1 cellular context compared by ENCODE assay signal in the genomic region with DNA sequence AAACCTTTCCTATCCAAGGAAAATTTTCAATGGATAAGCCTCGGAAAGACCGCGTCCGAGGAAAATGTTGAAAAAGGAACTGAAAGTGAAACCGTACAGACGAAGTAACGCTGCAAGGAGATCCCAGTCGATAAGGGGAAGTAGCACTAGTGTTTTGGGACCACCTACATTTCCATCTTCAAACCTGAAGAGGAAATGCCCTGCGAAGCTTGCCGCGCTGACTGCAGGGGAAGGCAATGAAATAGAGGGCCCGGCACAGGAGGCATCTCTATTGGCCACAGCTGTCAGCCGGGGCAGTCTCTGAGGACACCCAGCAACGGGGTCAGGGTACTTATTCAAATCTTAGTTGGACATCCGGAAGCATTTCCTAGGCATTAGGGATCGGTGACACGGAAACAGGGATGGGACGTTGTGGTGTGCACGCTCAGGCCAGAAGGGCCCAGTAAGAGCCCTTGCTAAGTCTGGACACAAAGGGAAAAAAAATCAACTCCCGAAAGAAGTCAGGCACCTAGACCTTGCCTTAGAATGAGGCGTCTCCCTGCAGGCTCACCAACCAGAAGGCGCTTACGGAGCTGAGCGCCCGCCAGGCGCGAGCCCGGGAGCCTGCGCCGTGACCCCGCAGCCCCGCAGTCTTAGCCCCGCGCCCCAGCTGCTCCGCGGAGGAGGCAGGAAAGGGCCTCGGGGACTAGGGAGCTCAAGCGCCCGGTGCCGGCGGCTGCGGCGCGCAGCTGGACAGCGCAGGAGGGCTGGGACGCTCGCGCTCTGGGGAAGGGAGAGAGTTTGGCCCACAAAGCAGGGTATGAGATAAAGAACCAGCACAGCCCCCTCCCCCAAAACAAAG.
TF ChIP-seq lines count a peak whose summit lies in the region.

No MANE protein-coding gene starts in this region.

TF ChIP-seq in HepG2, 621 proteins besides CTCF, POLR2A, EP300 and RAD21 (continued from another document and continues in another):
- TF ChIP-seq, protein P1, sequence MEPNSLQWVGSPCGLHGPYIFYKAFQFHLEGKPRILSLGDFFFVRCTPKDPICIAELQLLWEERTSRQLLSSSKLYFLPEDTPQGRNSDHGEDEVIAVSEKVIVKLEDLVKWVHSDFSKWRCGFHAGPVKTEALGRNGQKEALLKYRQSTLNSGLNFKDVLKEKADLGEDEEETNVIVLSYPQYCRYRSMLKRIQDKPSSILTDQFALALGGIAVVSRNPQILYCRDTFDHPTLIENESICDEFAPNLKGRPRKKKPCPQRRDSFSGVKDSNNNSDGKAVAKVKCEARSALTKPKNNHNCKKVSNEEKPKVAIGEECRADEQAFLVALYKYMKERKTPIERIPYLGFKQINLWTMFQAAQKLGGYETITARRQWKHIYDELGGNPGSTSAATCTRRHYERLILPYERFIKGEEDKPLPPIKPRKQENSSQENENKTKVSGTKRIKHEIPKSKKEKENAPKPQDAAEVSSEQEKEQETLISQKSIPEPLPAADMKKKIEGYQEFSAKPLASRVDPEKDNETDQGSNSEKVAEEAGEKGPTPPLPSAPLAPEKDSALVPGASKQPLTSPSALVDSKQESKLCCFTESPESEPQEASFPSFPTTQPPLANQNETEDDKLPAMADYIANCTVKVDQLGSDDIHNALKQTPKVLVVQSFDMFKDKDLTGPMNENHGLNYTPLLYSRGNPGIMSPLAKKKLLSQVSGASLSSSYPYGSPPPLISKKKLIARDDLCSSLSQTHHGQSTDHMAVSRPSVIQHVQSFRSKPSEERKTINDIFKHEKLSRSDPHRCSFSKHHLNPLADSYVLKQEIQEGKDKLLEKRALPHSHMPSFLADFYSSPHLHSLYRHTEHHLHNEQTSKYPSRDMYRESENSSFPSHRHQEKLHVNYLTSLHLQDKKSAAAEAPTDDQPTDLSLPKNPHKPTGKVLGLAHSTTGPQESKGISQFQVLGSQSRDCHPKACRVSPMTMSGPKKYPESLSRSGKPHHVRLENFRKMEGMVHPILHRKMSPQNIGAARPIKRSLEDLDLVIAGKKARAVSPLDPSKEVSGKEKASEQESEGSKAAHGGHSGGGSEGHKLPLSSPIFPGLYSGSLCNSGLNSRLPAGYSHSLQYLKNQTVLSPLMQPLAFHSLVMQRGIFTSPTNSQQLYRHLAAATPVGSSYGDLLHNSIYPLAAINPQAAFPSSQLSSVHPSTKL (CRISPR knock-in tag; IDR thresholded peaks at IDR 0.05) = no peak
- no peak for TF ChIP-seq ZFYVE20 (CRISPR knock-in tag; IDR thresholded peaks at IDR 0.05; ENCODE audit: borderline replicate concordance, low read depth)
- no peak for TF ChIP-seq ZNF441 (CRISPR knock-in tag; IDR thresholded peaks at IDR 0.05; ENCODE audit: borderline replicate concordance)
- TF ChIP-seq KLF13 (CRISPR knock-in tag; IDR thresholded peaks at IDR 0.05) = no peak
- TF ChIP-seq ZNF598 (CRISPR knock-in tag; IDR thresholded peaks at IDR 0.05; ENCODE audit: borderline replicate concordance) = no peak
- no peak for TF ChIP-seq HNRNPL (IDR thresholded peaks at IDR 0.05; ENCODE audit: low read depth, low read length)
- TF ChIP-seq ZNF607 (CRISPR knock-in tag; IDR thresholded peaks at IDR 0.05; ENCODE audit: borderline replicate concordance) = no peak; the same call in 1 of the 2 replicates
- no peak for TF ChIP-seq MATR3 (CRISPR knock-in tag; IDR thresholded peaks at IDR 0.05)
- no peak for TF ChIP-seq CHCHD3 (CRISPR knock-in tag; IDR thresholded peaks at IDR 0.05)
- TF ChIP-seq NFE2L1 (CRISPR knock-in tag; IDR thresholded peaks at IDR 0.05; ENCODE audit: borderline replicate concordance) = no peak
- TF ChIP-seq KLF15 (CRISPR knock-in tag; IDR thresholded peaks at IDR 0.05; ENCODE audit: borderline replicate concordance) = no peak
- TF ChIP-seq ZNF557 (CRISPR knock-in tag; IDR thresholded peaks at IDR 0.05) = no peak
- TF ChIP-seq MED13 (CRISPR knock-in tag; IDR thresholded peaks at IDR 0.05) = 0 out of 2 replicates have a peak, but pooled peaks have one; percentile 34
- TF ChIP-seq, protein P2, sequence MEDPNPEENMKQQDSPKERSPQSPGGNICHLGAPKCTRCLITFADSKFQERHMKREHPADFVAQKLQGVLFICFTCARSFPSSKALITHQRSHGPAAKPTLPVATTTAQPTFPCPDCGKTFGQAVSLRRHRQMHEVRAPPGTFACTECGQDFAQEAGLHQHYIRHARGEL (CRISPR knock-in tag; IDR thresholded peaks at IDR 0.05) = no peak
- TF ChIP-seq ATF7-NPFF (CRISPR knock-in tag; IDR thresholded peaks at IDR 0.05; ENCODE audit: low read depth) = no peak
- no peak for TF ChIP-seq ZNF839 (CRISPR knock-in tag; IDR thresholded peaks at IDR 0.05; ENCODE audit: borderline replicate concordance)
- TF ChIP-seq TBX3 (IDR thresholded peaks at IDR 0.05; ENCODE audit: borderline replicate concordance) = no peak
- TF ChIP-seq ZNF431 (CRISPR knock-in tag; IDR thresholded peaks at IDR 0.05; ENCODE audit: borderline replicate concordance, low read depth) = no peak
- TF ChIP-seq, protein P3, sequence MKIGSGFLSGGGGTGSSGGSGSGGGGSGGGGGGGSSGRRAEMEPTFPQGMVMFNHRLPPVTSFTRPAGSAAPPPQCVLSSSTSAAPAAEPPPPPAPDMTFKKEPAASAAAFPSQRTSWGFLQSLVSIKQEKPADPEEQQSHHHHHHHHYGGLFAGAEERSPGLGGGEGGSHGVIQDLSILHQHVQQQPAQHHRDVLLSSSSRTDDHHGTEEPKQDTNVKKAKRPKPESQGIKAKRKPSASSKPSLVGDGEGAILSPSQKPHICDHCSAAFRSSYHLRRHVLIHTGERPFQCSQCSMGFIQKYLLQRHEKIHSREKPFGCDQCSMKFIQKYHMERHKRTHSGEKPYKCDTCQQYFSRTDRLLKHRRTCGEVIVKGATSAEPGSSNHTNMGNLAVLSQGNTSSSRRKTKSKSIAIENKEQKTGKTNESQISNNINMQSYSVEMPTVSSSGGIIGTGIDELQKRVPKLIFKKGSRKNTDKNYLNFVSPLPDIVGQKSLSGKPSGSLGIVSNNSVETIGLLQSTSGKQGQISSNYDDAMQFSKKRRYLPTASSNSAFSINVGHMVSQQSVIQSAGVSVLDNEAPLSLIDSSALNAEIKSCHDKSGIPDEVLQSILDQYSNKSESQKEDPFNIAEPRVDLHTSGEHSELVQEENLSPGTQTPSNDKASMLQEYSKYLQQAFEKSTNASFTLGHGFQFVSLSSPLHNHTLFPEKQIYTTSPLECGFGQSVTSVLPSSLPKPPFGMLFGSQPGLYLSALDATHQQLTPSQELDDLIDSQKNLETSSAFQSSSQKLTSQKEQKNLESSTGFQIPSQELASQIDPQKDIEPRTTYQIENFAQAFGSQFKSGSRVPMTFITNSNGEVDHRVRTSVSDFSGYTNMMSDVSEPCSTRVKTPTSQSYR (CRISPR knock-in tag; IDR thresholded peaks at IDR 0.05; ENCODE audit: borderline replicate concordance) = no peak; the same call in 1 of the 2 replicates
- TF ChIP-seq, protein P4, sequence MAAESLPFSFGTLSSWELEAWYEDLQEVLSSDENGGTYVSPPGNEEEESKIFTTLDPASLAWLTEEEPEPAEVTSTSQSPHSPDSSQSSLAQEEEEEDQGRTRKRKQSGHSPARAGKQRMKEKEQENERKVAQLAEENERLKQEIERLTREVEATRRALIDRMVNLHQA (CRISPR knock-in tag; IDR thresholded peaks at IDR 0.05) = no peak
- 0 out of 2 replicates have a peak, but pooled peaks have one; percentile 9 for TF ChIP-seq MIER3 (CRISPR knock-in tag; IDR thresholded peaks at IDR 0.05; ENCODE audit: borderline replicate concordance)
- no peak for TF ChIP-seq ZFAT (CRISPR knock-in tag; conservative IDR thresholded peaks at IDR 0.05)
- TF ChIP-seq, protein P5, sequence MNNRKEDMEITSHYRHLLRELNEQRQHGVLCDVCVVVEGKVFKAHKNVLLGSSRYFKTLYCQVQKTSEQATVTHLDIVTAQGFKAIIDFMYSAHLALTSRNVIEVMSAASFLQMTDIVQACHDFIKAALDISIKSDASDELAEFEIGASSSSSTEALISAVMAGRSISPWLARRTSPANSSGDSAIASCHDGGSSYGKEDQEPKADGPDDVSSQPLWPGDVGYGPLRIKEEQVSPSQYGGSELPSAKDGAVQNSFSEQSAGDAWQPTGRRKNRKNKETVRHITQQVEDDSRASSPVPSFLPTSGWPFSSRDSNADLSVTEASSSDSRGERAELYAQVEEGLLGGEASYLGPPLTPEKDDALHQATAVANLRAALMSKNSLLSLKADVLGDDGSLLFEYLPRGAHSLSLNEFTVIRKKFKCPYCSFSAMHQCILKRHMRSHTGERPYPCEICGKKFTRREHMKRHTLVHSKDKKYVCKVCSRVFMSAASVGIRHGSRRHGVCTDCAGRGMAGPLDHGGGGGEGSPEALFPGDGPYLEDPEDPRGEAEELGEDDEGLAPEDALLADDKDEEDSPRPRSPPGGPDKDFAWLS (CRISPR knock-in tag; IDR thresholded peaks at IDR 0.05; ENCODE audit: borderline replicate concordance) = no peak
- TF ChIP-seq, protein P6, sequence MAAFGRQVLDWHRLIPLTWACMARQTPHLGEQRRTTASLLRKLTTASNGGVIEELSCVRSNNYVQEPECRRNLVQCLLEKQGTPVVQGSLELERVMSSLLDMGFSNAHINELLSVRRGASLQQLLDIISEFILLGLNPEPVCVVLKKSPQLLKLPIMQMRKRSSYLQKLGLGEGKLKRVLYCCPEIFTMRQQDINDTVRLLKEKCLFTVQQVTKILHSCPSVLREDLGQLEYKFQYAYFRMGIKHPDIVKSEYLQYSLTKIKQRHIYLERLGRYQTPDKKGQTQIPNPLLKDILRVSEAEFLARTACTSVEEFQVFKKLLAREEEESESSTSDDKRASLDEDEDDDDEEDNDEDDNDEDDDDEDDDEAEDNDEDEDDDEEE (CRISPR knock-in tag; IDR thresholded peaks at IDR 0.05) = no peak; the same call in 1 of the 2 replicates
- TF ChIP-seq ZBTB42 (CRISPR knock-in tag; IDR thresholded peaks at IDR 0.05) = no peak
- TF ChIP-seq MBD4 (IDR thresholded peaks at IDR 0.05; ENCODE audit: borderline replicate concordance, low read length) = no peak
- no peak for TF ChIP-seq NCOA2 (CRISPR knock-in tag; IDR thresholded peaks at IDR 0.05)
- TF ChIP-seq, protein P7, sequence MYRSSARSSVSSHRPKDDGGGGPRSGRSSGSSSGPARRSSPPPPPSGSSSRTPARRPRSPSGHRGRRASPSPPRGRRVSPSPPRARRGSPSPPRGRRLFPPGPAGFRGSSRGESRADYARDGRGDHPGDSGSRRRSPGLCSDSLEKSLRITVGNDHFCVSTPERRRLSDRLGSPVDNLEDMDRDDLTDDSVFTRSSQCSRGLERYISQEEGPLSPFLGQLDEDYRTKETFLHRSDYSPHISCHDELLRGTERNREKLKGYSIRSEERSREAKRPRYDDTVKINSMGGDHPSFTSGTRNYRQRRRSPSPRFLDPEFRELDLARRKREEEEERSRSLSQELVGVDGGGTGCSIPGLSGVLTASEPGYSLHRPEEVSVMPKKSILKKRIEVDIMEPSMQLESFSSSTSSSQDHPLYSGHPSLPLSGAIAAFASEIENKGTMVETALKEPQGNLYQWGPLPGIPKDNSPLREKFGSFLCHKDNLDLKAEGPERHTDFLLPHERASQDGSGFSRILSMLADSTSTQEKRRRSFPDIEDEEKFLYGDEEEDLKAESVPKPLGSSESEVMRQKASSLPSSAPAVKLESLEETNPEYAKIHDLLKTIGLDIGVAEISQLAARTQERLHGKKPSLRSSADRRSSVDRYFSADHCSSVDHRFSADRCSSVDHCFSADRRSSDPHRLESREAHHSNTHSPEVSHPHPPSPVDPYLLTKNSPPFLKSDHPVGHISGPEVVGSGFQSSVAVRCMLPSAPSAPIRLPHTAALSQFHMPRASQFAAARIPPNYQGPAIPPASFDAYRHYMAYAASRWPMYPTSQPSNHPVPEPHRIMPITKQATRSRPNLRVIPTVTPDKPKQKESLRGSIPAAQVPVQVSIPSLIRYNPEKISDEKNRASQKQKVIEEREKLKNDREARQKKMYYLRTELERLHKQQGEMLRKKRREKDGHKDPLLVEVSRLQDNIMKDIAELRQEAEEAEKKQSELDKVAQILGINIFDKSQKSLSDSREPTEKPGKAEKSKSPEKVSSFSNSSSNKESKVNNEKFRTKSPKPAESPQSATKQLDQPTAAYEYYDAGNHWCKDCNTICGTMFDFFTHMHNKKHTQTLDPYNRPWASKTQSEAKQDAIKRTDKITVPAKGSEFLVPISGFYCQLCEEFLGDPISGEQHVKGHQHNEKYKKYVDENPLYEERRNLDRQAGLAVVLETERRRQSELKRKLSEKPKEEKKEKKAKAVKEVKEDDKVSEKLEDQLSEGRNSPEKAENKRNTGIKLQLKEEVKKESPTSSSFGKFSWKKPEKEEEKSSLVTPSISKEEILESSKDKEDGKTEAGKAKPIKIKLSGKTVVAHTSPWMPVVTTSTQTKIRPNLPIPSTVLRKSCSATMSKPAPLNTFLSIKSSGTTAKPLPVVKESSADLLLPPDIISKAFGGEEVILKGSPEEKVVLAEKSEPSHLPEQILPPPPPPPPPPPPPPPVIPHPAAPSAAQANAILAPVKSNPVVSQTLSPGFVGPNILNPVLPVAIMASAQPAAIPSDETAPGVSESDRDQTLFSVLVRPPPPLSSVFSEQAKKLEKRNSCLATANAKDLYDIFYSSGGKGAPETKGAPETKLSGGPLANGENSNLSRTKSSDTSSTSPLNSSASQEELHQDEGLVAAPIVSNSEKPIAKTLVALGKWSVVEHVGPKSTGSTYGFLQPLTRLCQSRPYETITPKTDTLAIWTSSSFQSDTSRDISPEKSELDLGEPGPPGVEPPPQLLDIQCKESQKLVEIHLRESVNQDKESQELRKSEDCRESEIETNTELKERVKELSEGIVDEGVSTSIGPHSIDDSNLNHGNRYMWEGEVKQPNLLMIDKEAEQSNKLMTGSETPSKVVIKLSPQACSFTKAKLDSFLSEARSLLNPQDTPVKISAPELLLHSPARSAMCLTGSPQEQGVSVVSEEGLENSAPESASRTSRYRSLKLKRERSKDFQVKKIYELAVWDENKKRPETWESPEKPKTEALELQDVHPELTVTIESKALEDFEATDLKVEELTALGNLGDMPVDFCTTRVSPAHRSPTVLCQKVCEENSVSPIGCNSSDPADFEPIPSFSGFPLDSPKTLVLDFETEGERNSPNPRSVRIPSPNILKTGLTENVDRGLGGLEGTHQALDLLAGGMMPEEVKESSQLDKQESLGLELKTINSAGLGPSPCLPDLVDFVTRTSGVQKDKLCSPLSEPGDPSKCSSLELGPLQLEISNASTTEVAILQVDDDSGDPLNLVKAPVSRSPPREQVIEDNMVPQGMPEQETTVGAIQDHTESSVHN (CRISPR knock-in tag; IDR thresholded peaks at IDR 0.05) = no peak
- TF ChIP-seq, protein P8, sequence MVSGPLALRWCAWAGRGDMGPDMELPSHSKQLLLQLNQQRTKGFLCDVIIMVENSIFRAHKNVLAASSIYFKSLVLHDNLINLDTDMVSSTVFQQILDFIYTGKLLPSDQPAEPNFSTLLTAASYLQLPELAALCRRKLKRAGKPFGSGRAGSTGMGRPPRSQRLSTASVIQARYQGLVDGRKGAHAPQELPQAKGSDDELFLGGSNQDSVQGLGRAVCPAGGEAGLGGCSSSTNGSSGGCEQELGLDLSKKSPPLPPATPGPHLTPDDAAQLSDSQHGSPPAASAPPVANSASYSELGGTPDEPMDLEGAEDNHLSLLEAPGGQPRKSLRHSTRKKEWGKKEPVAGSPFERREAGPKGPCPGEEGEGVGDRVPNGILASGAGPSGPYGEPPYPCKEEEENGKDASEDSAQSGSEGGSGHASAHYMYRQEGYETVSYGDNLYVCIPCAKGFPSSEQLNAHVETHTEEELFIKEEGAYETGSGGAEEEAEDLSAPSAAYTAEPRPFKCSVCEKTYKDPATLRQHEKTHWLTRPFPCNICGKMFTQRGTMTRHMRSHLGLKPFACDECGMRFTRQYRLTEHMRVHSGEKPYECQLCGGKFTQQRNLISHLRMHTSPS (CRISPR knock-in tag; IDR thresholded peaks at IDR 0.05; ENCODE audit: low read depth) = no peak
- TF ChIP-seq ISX (CRISPR knock-in tag; conservative IDR thresholded peaks at IDR 0.05) = no peak
- no peak for TF ChIP-seq MXD4 (CRISPR knock-in tag; IDR thresholded peaks at IDR 0.05)
- no peak for TF ChIP-seq NFIC (IDR thresholded peaks at IDR 0.05; ENCODE audit: low read length)
